Comparison of ENCODE assay signal across 1 cellular context in the genomic region with DNA sequence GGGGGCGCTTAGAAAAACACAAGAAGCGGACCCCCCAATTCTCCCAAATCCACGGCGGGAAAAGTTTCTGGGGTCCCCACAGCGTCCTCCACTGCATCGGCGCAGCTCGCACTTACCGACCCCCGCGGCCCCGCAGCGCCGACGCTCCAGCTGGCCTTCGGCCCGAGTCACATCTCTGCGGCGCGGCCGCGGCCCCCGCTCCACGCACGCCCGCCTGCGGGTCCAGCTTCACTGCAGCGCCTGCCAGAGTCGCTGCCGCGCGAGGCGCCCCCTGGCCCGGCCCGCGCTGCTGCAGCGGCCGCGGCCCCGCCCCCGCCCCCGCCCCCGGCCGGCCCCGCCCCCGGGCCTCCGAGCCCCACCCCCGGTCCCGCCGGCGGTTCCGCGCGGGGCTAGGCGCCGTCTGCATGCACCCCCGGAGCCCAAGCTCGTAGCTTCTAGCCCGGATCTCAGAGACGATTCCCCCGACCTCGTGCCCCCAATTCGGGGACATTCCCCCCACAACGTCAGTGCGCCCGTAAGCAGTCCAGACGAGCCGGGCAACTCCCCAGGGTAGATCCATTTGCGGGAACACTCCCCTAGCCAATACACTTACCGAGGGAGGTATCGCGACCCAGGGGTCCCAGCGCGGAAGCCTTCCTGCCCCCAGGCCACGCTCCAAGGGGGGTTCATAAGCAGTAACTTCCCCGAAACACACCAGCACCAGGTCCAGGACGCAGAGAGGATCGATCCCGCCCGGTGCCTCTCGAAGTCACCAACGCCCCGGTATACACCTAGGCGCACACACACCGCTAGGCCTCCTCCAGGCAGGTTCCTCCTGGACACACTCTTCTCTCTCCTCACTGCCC.
TF ChIP-seq lines count a peak whose summit lies in the region.

A gene with protein sequence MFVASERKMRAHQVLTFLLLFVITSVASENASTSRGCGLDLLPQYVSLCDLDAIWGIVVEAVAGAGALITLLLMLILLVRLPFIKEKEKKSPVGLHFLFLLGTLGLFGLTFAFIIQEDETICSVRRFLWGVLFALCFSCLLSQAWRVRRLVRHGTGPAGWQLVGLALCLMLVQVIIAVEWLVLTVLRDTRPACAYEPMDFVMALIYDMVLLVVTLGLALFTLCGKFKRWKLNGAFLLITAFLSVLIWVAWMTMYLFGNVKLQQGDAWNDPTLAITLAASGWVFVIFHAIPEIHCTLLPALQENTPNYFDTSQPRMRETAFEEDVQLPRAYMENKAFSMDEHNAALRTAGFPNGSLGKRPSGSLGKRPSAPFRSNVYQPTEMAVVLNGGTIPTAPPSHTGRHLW (minus strand): TSS at position 238 of the 845 bp plus-strand sequence. CDS start 12,003 bp downstream, outside the sequence.

TF ChIP-seq in H1, 55 proteins besides CTCF, POLR2A, EP300 and RAD21:
- TF ChIP-seq, protein P1, sequence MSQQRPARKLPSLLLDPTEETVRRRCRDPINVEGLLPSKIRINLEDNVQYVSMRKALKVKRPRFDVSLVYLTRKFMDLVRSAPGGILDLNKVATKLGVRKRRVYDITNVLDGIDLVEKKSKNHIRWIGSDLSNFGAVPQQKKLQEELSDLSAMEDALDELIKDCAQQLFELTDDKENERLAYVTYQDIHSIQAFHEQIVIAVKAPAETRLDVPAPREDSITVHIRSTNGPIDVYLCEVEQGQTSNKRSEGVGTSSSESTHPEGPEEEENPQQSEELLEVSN (IDR thresholded peaks at IDR 0.05), result peak; percentile 32
- TF ChIP-seq, protein P2, sequence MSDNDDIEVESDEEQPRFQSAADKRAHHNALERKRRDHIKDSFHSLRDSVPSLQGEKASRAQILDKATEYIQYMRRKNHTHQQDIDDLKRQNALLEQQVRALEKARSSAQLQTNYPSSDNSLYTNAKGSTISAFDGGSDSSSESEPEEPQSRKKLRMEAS (IDR thresholded peaks at IDR 0.05), result 0 out of 2 replicates have a peak, but pooled peaks have one; percentile 37
- no peak for TF ChIP-seq GTF2F1 (IDR thresholded peaks at IDR 0.05; ENCODE audit: borderline replicate concordance, low read depth, low read length)
- TF ChIP-seq KDM4A (IDR thresholded peaks at IDR 0.05; ENCODE audit: low read depth, low read length, severe bottlenecking), result peak; percentile 53
